In genomic region chr20:17107127-17107526, GRCh38 we compare ENCODE assay signal across 29 cellular contexts.
"Had no signal": no experiment of that assay in that cellular context is flagged by ENCODE, and none has a peak within 500 bp of the region (broad histone marks: within the 10 kb centered on the region; RNA-seq: fewer than 3 reads in every experiment).

No MANE protein-coding gene starts in this region.

- H3K27ac Mint-ChIP-seq: naive thymus-derived CD4-positive, alpha-beta T cell; natural killer cell; nephron; progenitor cell of endocrine pancreas; stimulated activated effector memory CD8-positive, alpha-beta T cell treated with anti-CD3 and anti-CD28 coated beads, Interleukin-12 subunit alpha, Interleukin-12 subunit beta, amount 100 ng/mL, for 72 hours; stimulated activated naive B cell treated with anti-CD40 and anti-IgM and Interleukin-4, amounts not matched to agents 10 μg/mL and 1 μg/mL and 100 μg/mL, for 72 hours; stimulated activated naive CD8-positive, alpha-beta T cell treated with anti-CD3 and anti-CD28 coated beads, Interleukin-15, Interleukin-2, amounts not matched to agents 100 ng/mL and 50 ng/mL, for 24 hours had no signal

- H3K27me3 ChIP-seq: ovary, right lobe of liver, sigmoid colon, stomach, thyroid gland, tibial nerve, upper lobe of left lung, vagina had no signal

- H3K79me2 ChIP-seq: parathyroid adenoma had no signal

- H3K9ac ChIP-seq: parathyroid adenoma had no signal

- H3K36me3 ChIP-seq: ovary, right lobe of liver, sigmoid colon, stomach, thoracic aorta, thyroid gland, tibial nerve, upper lobe of left lung, vagina had no signal

- FAIRE-seq: small intestine, urothelium cell line had no signal

- H3K4me3 Mint-ChIP-seq: naive thymus-derived CD4-positive, alpha-beta T cell; natural killer cell; nephron; neural crest cell; stimulated activated effector memory CD8-positive, alpha-beta T cell treated with anti-CD3 and anti-CD28 coated beads, Interleukin-12 subunit alpha, Interleukin-12 subunit beta, amount 100 ng/mL, for 72 hours; stimulated activated naive B cell treated with anti-CD40 and anti-IgM and Interleukin-4, amounts not matched to agents 10 μg/mL and 1 μg/mL and 100 μg/mL, for 72 hours; stimulated activated naive CD8-positive, alpha-beta T cell treated with anti-CD3 and anti-CD28 coated beads, Interleukin-15, Interleukin-2, amounts not matched to agents 100 ng/mL and 50 ng/mL, for 24 hours had no signal

- H3K9me3 ChIP-seq: ovary, right lobe of liver, sigmoid colon, stomach, thoracic aorta, thyroid gland, tibial nerve, upper lobe of left lung, vagina had no signal

- H3K27ac ChIP-seq: ovary, parathyroid adenoma, psoas muscle, right lobe of liver, sigmoid colon, stomach, thoracic aorta, thyroid gland, tibial nerve, upper lobe of left lung, vagina had no signal

- ATAC-seq: naive thymus-derived CD4-positive, alpha-beta T cell; natural killer cell; psoas muscle; right cardiac atrium; right lobe of liver; stimulated activated effector memory CD8-positive, alpha-beta T cell treated with anti-CD3 and anti-CD28 coated beads, Interleukin-12 subunit alpha, Interleukin-12 subunit beta, amount 100 ng/mL, for 72 hours; stimulated activated naive B cell treated with anti-CD40 and anti-IgM and Interleukin-4, amounts not matched to agents 10 μg/mL and 1 μg/mL and 100 μg/mL, for 72 hours had no signal

- H3K27me3 Mint-ChIP-seq: progenitor cell of endocrine pancreas; stimulated activated naive B cell treated with anti-CD40 and anti-IgM and Interleukin-4, amounts not matched to agents 10 μg/mL and 1 μg/mL and 100 μg/mL, for 72 hours; stimulated activated naive CD8-positive, alpha-beta T cell treated with anti-CD3 and anti-CD28 coated beads, Interleukin-15, Interleukin-2, amounts not matched to agents 100 ng/mL and 50 ng/mL, for 24 hours had no signal

- H3K9me3 Mint-ChIP-seq: stimulated activated naive CD8-positive, alpha-beta T cell treated with anti-CD3 and anti-CD28 coated beads, Interleukin-15, Interleukin-2, amounts not matched to agents 100 ng/mL and 50 ng/mL, for 24 hours had no signal

- DNase-seq: naive thymus-derived CD4-positive, alpha-beta T cell; natural killer cell; occipital lobe; ovary; psoas muscle; right cardiac atrium; right lobe of liver; sigmoid colon; small intestine; stimulated activated CD4-positive, alpha-beta T cell treated with anti-CD3 and anti-CD28 coated beads, Interleukin-15, amount 100 ng/mL, for 24 hours; stimulated activated CD4-positive, alpha-beta T cell treated with anti-CD3 and anti-CD28 coated beads, Interleukin-2, amount 100 ng/mL, for 24 hours; stimulated activated CD4-positive, alpha-beta T cell treated with anti-CD3 and anti-CD28 coated beads, Interleukin-2, amount 100 ng/mL, for 48 hours; stimulated activated CD4-positive, alpha-beta T cell treated with anti-CD3 and anti-CD28 coated beads, Interleukin-4, amount 100 ng/mL, for 24 hours; stimulated activated naive B cell treated with anti-CD40 and anti-IgM and Interleukin-4, amounts not matched to agents 10 μg/mL and 1 μg/mL and 100 μg/mL, for 72 hours; stimulated activated naive CD4-positive, alpha-beta T cell treated with Interleukin-2 at 50 U/mL for 16 hours; stomach; thyroid gland; trophoblast cell; upper lobe of left lung had no signal

- H3K4me1 ChIP-seq: parathyroid adenoma, psoas muscle, right lobe of liver, sigmoid colon, stomach, tibial nerve, upper lobe of left lung, vagina had no signal

- H3K4me3 ChIP-seq: ovary, psoas muscle, right lobe of liver, sigmoid colon, stomach, thoracic aorta, thyroid gland, tibial nerve, upper lobe of left lung, vagina had no signal

- H3K36me3 Mint-ChIP-seq: naive thymus-derived CD4-positive, alpha-beta T cell; natural killer cell; stimulated activated effector memory CD8-positive, alpha-beta T cell treated with anti-CD3 and anti-CD28 coated beads, Interleukin-12 subunit alpha, Interleukin-12 subunit beta, amount 100 ng/mL, for 72 hours; stimulated activated naive B cell treated with anti-CD40 and anti-IgM and Interleukin-4, amounts not matched to agents 10 μg/mL and 1 μg/mL and 100 μg/mL, for 72 hours had no signal

- H3K4me1 Mint-ChIP-seq: naive thymus-derived CD4-positive, alpha-beta T cell; natural killer cell; nephron; stimulated activated effector memory CD8-positive, alpha-beta T cell treated with anti-CD3 and anti-CD28 coated beads, Interleukin-12 subunit alpha, Interleukin-12 subunit beta, amount 100 ng/mL, for 72 hours; stimulated activated naive B cell treated with anti-CD40 and anti-IgM and Interleukin-4, amounts not matched to agents 10 μg/mL and 1 μg/mL and 100 μg/mL, for 72 hours had no signal

- H2AFZ ChIP-seq: parathyroid adenoma had no signal
